Comparison of ENCODE assay signal across 8 cellular contexts in the genomic region with DNA sequence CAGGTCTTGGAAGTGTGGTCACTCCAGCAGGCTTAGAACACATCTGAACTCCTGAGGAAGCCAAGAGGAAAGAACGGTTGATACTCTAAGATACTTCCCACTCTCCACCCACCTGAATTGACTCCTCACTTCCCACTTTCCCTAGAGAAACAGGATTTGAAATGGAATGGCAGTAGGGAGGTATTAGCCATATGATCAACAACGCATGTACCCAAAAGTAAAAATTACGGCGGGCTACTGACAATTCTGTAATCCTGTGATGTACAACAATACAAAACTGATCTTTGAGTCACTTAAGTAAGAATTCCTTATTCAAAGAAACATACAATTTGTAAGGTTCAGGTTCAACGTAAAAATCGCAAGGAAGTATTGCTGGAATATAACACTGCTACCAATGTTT. TPM values are rescaled to one million over a fixed set of nuclear protein-coding genes. Genes with fewer than 3 reads are reported as not detected.
DNase-seq lines count a peak whose midpoint lies in the region; ATAC-seq and TF ChIP-seq lines count a peak whose summit lies in the region.

No MANE protein-coding gene starts in this region.

- TF ChIP-seq CTCF in left lung (IDR thresholded peaks at IDR 0.05) (no peak), suprapubic skin (IDR thresholded peaks at IDR 0.05) (no peak)

- peaks cover 30% of the 10 kb centered on the region; the same call in 1 of the 2 replicates for H3K4me1 ChIP-seq in HUES64 (ENCODE audit: insufficient read depth, low read length)
- peaks cover 7 to 33% of the 10 kb centered on the region in 2 donors for H3K4me1 ChIP-seq in left lung
- peaks cover 42% of the 10 kb centered on the region for H3K4me1 ChIP-seq in suprapubic skin

- H3K27me3 ChIP-seq in HUES64 (ENCODE audit: insufficient read depth, low read length), result no peaks in the 10 kb centered on the region
- no peaks in the 10 kb centered on the region for H3K27me3 ChIP-seq in left lung
- no peaks in the 10 kb centered on the region for H3K27me3 ChIP-seq in suprapubic skin

- H3K27ac ChIP-seq in HUES64 (ENCODE audit: low read depth, low read length), result no peak overlapping the region
- H3K27ac ChIP-seq in left lung, result peak overlapping the region; percentile 90 to 97
- H3K27ac ChIP-seq in suprapubic skin, result peak overlapping the region; percentile 94

- peak overlapping the region; percentile 99; the same call in 1 of the 2 replicates for H3K9ac ChIP-seq in HUES64 (ENCODE audit: low read depth, low read length)

- intact Hi-C loops in left lung (cut with DNase I), result no loop called here

- WGBS in HUES64, result 17% methylated on average over 6 of the region's 6 CpGs
- WGBS in suprapubic skin, result 31% methylated on average over 6 of the region's 6 CpGs

- no peak for TF ChIP-seq POLR2A in suprapubic skin (IDR thresholded peaks at IDR 0.05)

- peaks cover 53% of the 10 kb centered on the region for H3K36me3 ChIP-seq in HUES64 (ENCODE audit: insufficient read depth, low read length)
- peaks cover 0 to 17% of the 10 kb centered on the region in 2 donors for H3K36me3 ChIP-seq in left lung
- H3K36me3 ChIP-seq in suprapubic skin, result no peaks in the 10 kb centered on the region

- H3K9me3 ChIP-seq in HUES64 (ENCODE audit: insufficient read depth, low read depth, low read length) (no peaks in the 10 kb centered on the region), left lung (no peaks in the 10 kb centered on the region), suprapubic skin (no peaks in the 10 kb centered on the region)

- DNase-seq in cerebellum (ENCODE audit: low spot score) (peak; percentile 41), left lung (no peak), suprapubic skin (ENCODE audit: low spot score in 2 of 2) (no peak), NCI-H1092 treated with DMSO at 0.1 percent for 48 hours (lab: John Stamatoyannopoulos, UW) (no peak), T-helper 9 cell (no peak)

- no peak for TF ChIP-seq EP300 in suprapubic skin (IDR thresholded peaks at IDR 0.05)

- ATAC-seq in left lung (no peak), HG03439 (IDR thresholded peaks at IDR 0.05; ENCODE audit: unreplicated experiment) (no peak), GM18873 (IDR thresholded peaks at IDR 0.05; ENCODE audit: low FRiP score, unreplicated experiment) (no peak)

- peak overlapping the region; percentile 99 for H3K4me3 ChIP-seq in HUES64 (ENCODE audit: low read length)
- H3K4me3 ChIP-seq in left lung, result peak overlapping the region; percentile 74 to 90
- peak overlapping the region; percentile 92 for H3K4me3 ChIP-seq in suprapubic skin

RNA-seq across cellular contexts. Expression of gene SPRY2, which starts 3.2 kb away (rescaled TPM):
- 68.7 TPM for polyA plus RNA-seq in HUES64 (2013, experiment 1 of 2)
- 98.0 TPM for polyA plus RNA-seq in HUES64 (2013, experiment 2 of 2)
- total RNA-seq in cerebellum, result 46.0 TPM
- 10 to 100 TPM; 30.9 to 40.0 TPM for total RNA-seq in left lung
- 10 to 100 TPM; 23.0 to 39.5 (median 35.2) TPM for total RNA-seq in suprapubic skin
